ENCODE assay signal across 34 cellular contexts in genomic region chr6:136816716-136817115, GRCh38.
"Had no signal": no experiment of that assay in that cellular context is flagged by ENCODE, and none has a peak within 500 bp of the region (broad histone marks: within the 10 kb centered on the region; RNA-seq: fewer than 3 reads in every experiment).

No MANE protein-coding gene starts in this region.

- H3K9me3 ChIP-seq: adrenal gland, body of pancreas, breast epithelium had no signal

- H3K4me3 Mint-ChIP-seq: activated B cell treated with CpG ODN at 0.5 μM for 24 hours; activated CD4-positive, alpha-beta memory T cell treated with anti-CD3 and anti-CD28 coated beads for 36 hours; activated CD4-positive, alpha-beta T cell treated with anti-CD3 and anti-CD28 coated beads, Interleukin-2, amount 10 ng/mL, durations not matched to agents 24 days and 14 days; activated CD8-positive, alpha-beta T cell treated with anti-CD3 and anti-CD28 coated beads for 36 hours; activated naive CD4-positive, alpha-beta T cell treated with anti-CD3 and anti-CD28 coated beads, Interleukin-2, amount 10 ng/mL, durations not matched to agents 7 days and 5 days; activated naive CD8-positive, alpha-beta T cell treated with anti-CD3 and anti-CD28 coated beads for 36 hours; activated T-cell treated with anti-CD3 and anti-CD28 coated beads, Interleukin-2, amount 50 U/mL, for 4 hours; activated T-cell treated with anti-CD3 and anti-CD28 coated beads, Interleukin-2, amount 50 U/mL, for 72 hours; activated T-helper 1 cell treated with anti-CD3 and anti-CD28 coated beads, Interleukin-12 subunit alpha, Interleukin-12 subunit beta, Interleukin-2, Interleukin-4 antibody, amounts not matched to agents 30 ng/mL and 10 ng/mL and 1 ng/mL, durations not matched to agents 14 hours and 24 hours and 36 hours; activated T-helper 17 cell treated with anti-CD3 and anti-CD28 coated beads, Interleukin-2, amount 50 U/mL, for 72 hours; T-helper 1 cell treated with Interleukin-12 subunit alpha and Interleukin-12 subunit beta and Interleukin-4 antibody, amounts not matched to agents 30 μg/mL and 1 μg/mL, for 36 hours; T-helper 2 cell treated with Interferon-gamma antibody and Interleukin-4, amounts not matched to agents 5 μg/mL and 100 μg/mL, for 36 hours had no signal

- H3K27me3 ChIP-seq: adrenal gland, body of pancreas, brain microvascular endothelial cell, breast epithelium had no signal

- H3K4me3 ChIP-seq: adrenal gland, body of pancreas, breast epithelium had no signal

- H3K27ac ChIP-seq: adrenal gland, body of pancreas, brain microvascular endothelial cell, breast epithelium, VCaP had no signal

- H3K27ac Mint-ChIP-seq: activated B cell treated with CpG ODN at 0.5 μM for 24 hours; activated CD4-positive, alpha-beta memory T cell treated with anti-CD3 and anti-CD28 coated beads for 36 hours; activated CD4-positive, alpha-beta T cell treated with anti-CD3 and anti-CD28 coated beads, Interleukin-2, amount 10 ng/mL, durations not matched to agents 24 days and 14 days; activated CD8-positive, alpha-beta T cell treated with anti-CD3 and anti-CD28 coated beads for 36 hours; activated naive CD4-positive, alpha-beta T cell treated with anti-CD3 and anti-CD28 coated beads, Interleukin-2, amount 10 ng/mL, durations not matched to agents 7 days and 5 days; activated naive CD4-positive, alpha-beta T cell treated with anti-CD3 and anti-CD28 coated beads, Interleukin-2, amount 50 U/mL, for 72 hours; activated naive CD8-positive, alpha-beta T cell treated with anti-CD3 and anti-CD28 coated beads for 36 hours; activated T-cell treated with anti-CD3 and anti-CD28 coated beads, Interleukin-2, amount 50 U/mL, for 72 hours; activated T-helper 1 cell treated with anti-CD3 and anti-CD28 coated beads, Interleukin-12 subunit alpha, Interleukin-12 subunit beta, Interleukin-2, Interleukin-4 antibody, amounts not matched to agents 30 ng/mL and 10 ng/mL and 1 ng/mL, durations not matched to agents 14 hours and 24 hours and 36 hours; activated T-helper 17 cell treated with anti-CD3 and anti-CD28 coated beads, Interleukin-2, amount 50 U/mL, for 72 hours; T-helper 1 cell treated with Interleukin-12 subunit alpha and Interleukin-12 subunit beta and Interleukin-4 antibody, amounts not matched to agents 30 μg/mL and 1 μg/mL, for 36 hours; T-helper 2 cell treated with Interferon-gamma antibody and Interleukin-4, amounts not matched to agents 5 μg/mL and 100 μg/mL, for 36 hours had no signal

- H3K9me3 Mint-ChIP-seq: activated B cell treated with CpG ODN at 0.5 μM for 24 hours; activated CD4-positive, alpha-beta memory T cell treated with anti-CD3 and anti-CD28 coated beads for 36 hours; activated CD4-positive, alpha-beta T cell treated with anti-CD3 and anti-CD28 coated beads, Interleukin-2, amount 10 ng/mL, durations not matched to agents 24 days and 14 days; activated CD8-positive, alpha-beta T cell treated with anti-CD3 and anti-CD28 coated beads for 36 hours; activated T-cell treated with anti-CD3 and anti-CD28 coated beads, Interleukin-2, amount 50 U/mL, for 4 hours; activated T-cell treated with anti-CD3 and anti-CD28 coated beads, Interleukin-2, amount 50 U/mL, for 72 hours; activated T-helper 1 cell treated with anti-CD3 and anti-CD28 coated beads, Interleukin-12 subunit alpha, Interleukin-12 subunit beta, Interleukin-2, Interleukin-4 antibody, amounts not matched to agents 30 ng/mL and 10 ng/mL and 1 ng/mL, durations not matched to agents 14 hours and 24 hours and 36 hours; activated T-helper 17 cell treated with anti-CD3 and anti-CD28 coated beads, Interleukin-2, amount 50 U/mL, for 72 hours; T-helper 2 cell treated with Interferon-gamma antibody and Interleukin-4, amounts not matched to agents 5 μg/mL and 100 μg/mL, for 36 hours had no signal

- H3K36me3 ChIP-seq: adrenal gland, brain microvascular endothelial cell, breast epithelium had no signal

- ATAC-seq: activated CD8-positive, alpha-beta T cell treated with anti-CD3 and anti-CD28 coated beads for 36 hours; activated naive CD4-positive, alpha-beta T cell treated with anti-CD3 and anti-CD28 coated beads, Interleukin-2, amount 50 U/mL, for 72 hours; activated T-cell treated with anti-CD3 and anti-CD28 coated beads, Interleukin-2, amount 50 U/mL, for 4 hours; activated T-cell treated with anti-CD3 and anti-CD28 coated beads, Interleukin-2, amount 50 U/mL, for 72 hours; activated T-helper 17 cell treated with anti-CD3 and anti-CD28 coated beads, Interleukin-2, amount 50 U/mL, for 72 hours; body of pancreas had no signal

- H3K36me3 Mint-ChIP-seq: activated CD4-positive, alpha-beta memory T cell treated with anti-CD3 and anti-CD28 coated beads for 36 hours; activated naive CD4-positive, alpha-beta T cell treated with anti-CD3 and anti-CD28 coated beads, Interleukin-2, amount 10 ng/mL, durations not matched to agents 7 days and 5 days; activated naive CD4-positive, alpha-beta T cell treated with anti-CD3 and anti-CD28 coated beads, Interleukin-2, amount 50 U/mL, for 72 hours; activated naive CD8-positive, alpha-beta T cell treated with anti-CD3 and anti-CD28 coated beads for 36 hours had no signal

- DNase-seq: activated B cell treated with CpG ODN at 0.5 μM for 24 hours; activated CD4-positive, alpha-beta memory T cell treated with anti-CD3 and anti-CD28 coated beads for 36 hours; activated CD4-positive, alpha-beta T cell treated with anti-CD3 and anti-CD28 coated beads for 4 hours; activated CD4-positive, alpha-beta T cell treated with anti-CD3 and anti-CD28 coated beads, Interleukin-2, amount 10 ng/mL, durations not matched to agents 24 days and 14 days; activated CD4-positive, alpha-beta T cell treated with anti-CD3 and anti-CD28 coated beads, Interleukin-2, amount 50 U/mL, for 1 hour; activated CD4-positive, alpha-beta T cell treated with anti-CD3 and anti-CD28 coated beads, Interleukin-2, amount 50 U/mL, for 4 hours; activated CD4-positive, CD25-positive, alpha-beta regulatory T cell treated with anti-CD3 and anti-CD28 coated beads, Interleukin-2, amount 50 U/mL, for 72 hours; activated CD8-positive, alpha-beta memory T cell treated with anti-CD3 and anti-CD28 coated beads, Interleukin-2, amount 50 U/mL, for 4 hours; activated CD8-positive, alpha-beta T cell treated with anti-CD3 and anti-CD28 coated beads for 36 hours; activated effector memory CD4-positive, alpha-beta T cell treated with anti-CD3 and anti-CD28 coated beads, Interleukin-2, amount 50 U/mL, for 16 hours; activated gamma-delta T cell treated with Interleukin-2 at 50 U/mL for 16 hours; activated naive CD4-positive, alpha-beta T cell; activated naive CD4-positive, alpha-beta T cell treated with anti-CD3 and anti-CD28 coated beads, Interleukin-2, amount 10 ng/mL, durations not matched to agents 7 days and 5 days; activated naive CD8-positive, alpha-beta T cell treated with anti-CD3 and anti-CD28 coated beads for 36 hours; activated T-cell treated with anti-CD3 and anti-CD28 coated beads for 4 hours; activated T-cell treated with anti-CD3 and anti-CD28 coated beads, Interleukin-2, amount 50 U/mL, for 1 hour; activated T-cell treated with anti-CD3 and anti-CD28 coated beads, Interleukin-2, amount 50 U/mL, for 4 hours; activated T-cell treated with anti-CD3 and anti-CD28 coated beads, Interleukin-2, amount 50 U/mL, for 72 hours; adrenal gland; amniotic stem cell; aorta; body of pancreas; brain microvascular endothelial cell; central memory CD4-positive, alpha-beta T cell; T-helper 1 cell; T-helper 2 cell; T-helper 9 cell had no signal

- H3K27me3 Mint-ChIP-seq: activated T-helper 17 cell treated with anti-CD3 and anti-CD28 coated beads, Interleukin-2, amount 50 U/mL, for 72 hours had no signal
